Comparison of ENCODE assay signal across 25 cellular contexts in genomic region chr11:41954034-41954433, GRCh38.
A peak's percentile ranks its signal among the peaks of the same experiment; 100 is the strongest.
DNase-seq lines count a peak whose midpoint lies in the region; ATAC-seq and TF ChIP-seq lines count a peak whose summit lies in the region.
"Had no signal": no experiment of that assay in that cellular context is flagged by ENCODE, and none has a peak within 500 bp of the region (broad histone marks: within the 10 kb centered on the region; RNA-seq: fewer than 3 reads in every experiment).

No MANE protein-coding gene starts in this region.

- BruUV-seq in A673 (replicated peaks; lab: Mats Ljungman, UMichigan), result no TSS peak

- ATAC-seq in foreskin keratinocyte, result peak; percentile 86
- ATAC-seq: activated T-helper 17 cell treated with anti-CD3 and anti-CD28 coated beads, Interleukin-2, amount 50 U/mL, for 72 hours; body of pancreas had no signal

- H3K9me3 ChIP-seq in A673 (ENCODE audit: low read depth, low read length, poor library complexity, severe bottlenecking), result peaks cover 81% of the 10 kb centered on the region
- H3K9me3 ChIP-seq: BLaER1, body of pancreas, prostate gland had no signal

- TF ChIP-seq CTCF in A673 (conservative IDR thresholded peaks at IDR 0.05; ENCODE audit: low read depth, low read length) (no peak), astrocyte of the cerebellum (IDR thresholded peaks at IDR 0.05; ENCODE audit: low read depth, low read length, missing control alignments) (no peak), foreskin keratinocyte (conservative IDR thresholded peaks at IDR 0.05) (no peak)

- no peaks in the 10 kb centered on the region for H3K36me3 ChIP-seq in A673 (ENCODE audit: insufficient read depth, low read length, poor library complexity, severe bottlenecking)
- H3K36me3 ChIP-seq: BLaER1, esophagus squamous epithelium, prostate gland had no signal

- no peaks in the 10 kb centered on the region for H3K27me3 ChIP-seq in A673 (replicated peaks; ENCODE audit: insufficient read depth, low read depth, low read length, poor library complexity)
- H3K27me3 ChIP-seq in foreskin keratinocyte, result no peaks in the 10 kb centered on the region
- H3K27me3 ChIP-seq: BLaER1, body of pancreas, esophagus squamous epithelium had no signal

- CTCF ChIA-PET in A673 (lab: Charles Lee), result no interaction called here

- H3K27ac ChIP-seq in A673 (ENCODE audit: low read depth, low read length, poor library complexity, severe bottlenecking), result no peak overlapping the region
- no peak overlapping the region for H3K27ac ChIP-seq in foreskin keratinocyte
- H3K27ac ChIP-seq: BLaER1, body of pancreas, esophagus squamous epithelium, prostate gland had no signal

- in situ Hi-C loops in astrocyte of the cerebellum (cut with HindIII; ENCODE audit: low sequenced_read_pairs), result no loop called here

- DNase-seq in A673 (ENCODE audit: low spot score) (peak; percentile 21), GM04504 (ENCODE audit: low read depth) (peak; percentile 62), astrocyte of the cerebellum (ENCODE audit: low read depth) (peak; percentile 20), foreskin keratinocyte (peak; percentile 63 to 86), GF-D8 (lab: John Stamatoyannopoulos, UW) (no peak), dedifferentiated amniotic fluid mesenchymal stem cell (ENCODE audit: extremely low spot score) (no peak), NK-92 (lab: John Stamatoyannopoulos, UW; ENCODE audit: unreplicated experiment) (no peak), NCI-H524 (lab: John Stamatoyannopoulos, UW) (no peak)
- DNase-seq: activated B cell treated with CpG ODN at 0.5 μM for 24 hours; activated CD8-positive, alpha-beta memory T cell treated with anti-CD3 and anti-CD28 coated beads, Interleukin-2, amount 50 U/mL, for 4 hours; body of pancreas; COR-L47; DMS79 treated with DMSO at 0.1 percent for 48 hours; esophagus squamous epithelium; glutamatergic neuron; IMR-90; NCI-H1417 treated with DMSO at 0.1 percent for 48 hours; NCI-H2081 treated with DMSO at 0.1 percent for 48 hours; SHP77; T-helper 9 cell; trophoblast cell had no signal

- POLR2A ChIA-PET in A673 (lab: Charles Lee; ENCODE audit: low non-redundant PET), result interaction anchor here (0.5 kb wide), 1 partner anchor 12 kb away, joined by 3 read pairs; no protein-coding TSS in a partner anchor

- H3K4me1 ChIP-seq in A673 (ENCODE audit: insufficient read depth, low read length, poor library complexity, severe bottlenecking) (no peaks in the 10 kb centered on the region), foreskin keratinocyte (peaks cover 5% of the 10 kb centered on the region)
- H3K4me1 ChIP-seq: BLaER1, body of pancreas, esophagus squamous epithelium, prostate gland had no signal

- H3K4me3 ChIP-seq in A673 (ENCODE audit: low read depth, low read length, poor library complexity, severe bottlenecking) (no peak overlapping the region), astrocyte of the cerebellum (ENCODE audit: low read depth, low read length) (no peak overlapping the region)
- H3K4me3 ChIP-seq: BLaER1, body of pancreas, coronary artery, esophagus squamous epithelium, prostate gland had no signal

- intact Hi-C loops in A673 (cut with micrococcal nuclease; ENCODE audit: unreplicated experiment), result loop anchor here (5.0 kb wide), 1 partner anchor 52 kb away; no protein-coding TSS in a partner anchor

Comparison
In these comparisons a context has a peak if more than half of its experiments do, and no peak if none do; other contexts are left out.
1. DNase-seq: peak in A673 (single experiment), GM04504 (single experiment), astrocyte of the cerebellum (single experiment) and foreskin keratinocyte (2 of 2); none in GF-D8 (single experiment), dedifferentiated amniotic fluid mesenchymal stem cell (single experiment), NK-92 (single experiment) and NCI-H524 (0 of 2).